8 cellular contexts compared by ENCODE assay signal in the genomic region with DNA sequence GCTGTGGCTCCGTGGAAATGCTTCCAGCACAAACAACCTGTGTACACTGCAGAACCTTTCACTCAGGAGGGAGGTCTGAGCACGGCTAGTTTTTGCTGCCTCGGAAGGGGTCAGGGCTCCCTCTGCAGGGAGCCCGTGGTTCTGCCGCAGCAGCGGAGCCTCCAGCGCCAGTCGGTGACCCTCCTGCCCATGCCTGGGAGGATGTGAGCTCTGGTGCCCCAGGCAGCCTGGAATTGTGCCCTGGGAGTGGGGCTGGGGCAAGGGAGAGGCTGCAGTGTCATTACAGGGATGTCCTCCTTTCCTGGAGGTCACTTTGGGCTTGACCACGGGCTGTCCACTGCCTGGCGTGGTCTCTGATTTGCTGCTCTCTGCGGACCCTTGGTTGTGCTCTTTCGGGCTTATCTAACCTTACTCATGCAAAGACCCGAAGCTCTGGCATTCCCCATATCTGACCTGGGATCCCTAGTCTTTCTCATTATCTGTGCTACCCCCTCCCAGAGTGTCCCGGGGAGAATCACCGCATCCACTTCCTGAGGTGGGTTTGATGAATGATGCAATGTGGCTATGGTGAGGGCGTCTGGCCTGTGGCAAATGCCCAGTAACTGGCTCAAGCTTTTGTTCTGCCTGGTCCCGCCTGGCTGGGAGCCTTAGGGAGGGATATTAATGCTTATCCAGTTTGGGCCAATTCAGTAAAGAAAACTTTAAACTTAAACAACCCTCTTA. TPM values are rescaled to one million over a fixed set of nuclear protein-coding genes. Genes with fewer than 3 reads are reported as not detected.
A peak's percentile ranks its signal among the peaks of the same experiment; 100 is the strongest.
DNase-seq lines count a peak whose midpoint lies in the region; ATAC-seq and TF ChIP-seq lines count a peak whose summit lies in the region.

No MANE protein-coding gene starts in this region.

- H3K4me1 ChIP-seq in Panc1 (ENCODE audit: control insufficient read depth, insufficient read depth, low read length) (0 out of 2 replicates have a peak, but pooled peaks cover 4% of the 10 kb centered on the region), neural progenitor cell (peaks cover 5% of the 10 kb centered on the region), suprapubic skin (peaks cover 37% of the 10 kb centered on the region)

- TF ChIP-seq CTCF in CD4-positive, alpha-beta T cell (IDR thresholded peaks at IDR 0.05), result peak; percentile 93
- TF ChIP-seq CTCF in Panc1 (IDR thresholded peaks at IDR 0.05) (peak; percentile 96), fibroblast of mammary gland (conservative IDR thresholded peaks at IDR 0.05; ENCODE audit: control insufficient read depth, insufficient read depth, low read depth, low read length) (peak; percentile 94), neural progenitor cell (IDR thresholded peaks at IDR 0.05) (peak; percentile 88), suprapubic skin (IDR thresholded peaks at IDR 0.05) (peak; percentile 71 to 95)

- no peaks in the 10 kb centered on the region for H3K27me3 Mint-ChIP-seq in CD4-positive, alpha-beta T cell
- H3K27me3 Mint-ChIP-seq in activated T-cell treated with anti-CD3 and anti-CD28 coated beads, Interleukin-2, amount 50 U/mL, for 72 hours (ENCODE audit: low read depth), result no peaks in the 10 kb centered on the region
- H3K27me3 Mint-ChIP-seq in neural progenitor cell (ENCODE audit: insufficient read depth, low read depth), result peaks cover 15% of the 10 kb centered on the region

- no peaks in the 10 kb centered on the region for H3K27me3 ChIP-seq in CD4-positive, alpha-beta T cell (ENCODE audit: control insufficient read depth, insufficient read depth, low read length)
- H3K27me3 ChIP-seq in Panc1 (ENCODE audit: control insufficient read depth, insufficient read depth, low read length), result 0 out of 2 replicates have a peak, but pooled peaks cover 2% of the 10 kb centered on the region
- H3K27me3 ChIP-seq in neural progenitor cell, result no peaks in the 10 kb centered on the region
- H3K27me3 ChIP-seq in suprapubic skin, result peaks cover 4% of the 10 kb centered on the region

- intact Hi-C loops in CD4-positive, alpha-beta T cell (cut with DNase I, micrococcal nuclease), result loop anchor here (1.0 to 10.0 kb wide), 6 partner anchors 30 to 460 kb away; a partner anchor contains a TSS
- intact Hi-C loops in Panc1 (cut with micrococcal nuclease; ENCODE audit: unreplicated experiment), result loop anchor here (2.0 to 5.0 kb wide), 2 partner anchors 62 to 97 kb away; no protein-coding TSS in a partner anchor

- H3F3A ChIP-seq in neural progenitor cell (ENCODE audit: low read depth), result no peaks in the 10 kb centered on the region

- peak overlapping the region; percentile 31 for H3K4me3 Mint-ChIP-seq in CD4-positive, alpha-beta T cell
- peak overlapping the region; percentile 77 to 84 for H3K4me3 Mint-ChIP-seq in activated T-cell treated with anti-CD3 and anti-CD28 coated beads, Interleukin-2, amount 50 U/mL, for 72 hours
- no peak overlapping the region for H3K4me3 Mint-ChIP-seq in neural progenitor cell

- ATAC-seq in CD4-positive, alpha-beta T cell (ENCODE audit: poor library complexity), result peak; percentile 62
- ATAC-seq in GM19395 (IDR thresholded peaks at IDR 0.05; ENCODE audit: unreplicated experiment) (peak; percentile 40), Panc1 (peak; percentile 94)
- ATAC-seq in activated T-cell treated with anti-CD3 and anti-CD28 coated beads, Interleukin-2, amount 50 U/mL, for 72 hours (replicated peaks in 1 of 2), result peak; percentile 65 to 67

- peak overlapping the region; percentile 55 for H3K27ac ChIP-seq in CD4-positive, alpha-beta T cell (ENCODE audit: low read depth, low read length)
- H3K27ac ChIP-seq in Panc1 (ENCODE audit: low read length), result no peak overlapping the region
- no peak overlapping the region for H3K27ac ChIP-seq in neural progenitor cell
- no peak overlapping the region for H3K27ac ChIP-seq in suprapubic skin

- 39% methylated on average over 10 of the region's 17 CpGs for WGBS in suprapubic skin

- POLR2A ChIA-PET in CD4-positive, alpha-beta T cell (lab: Charles Lee), result interaction anchor here (0.7 to 4.8 kb wide), 10 partner anchors 11 to 95 kb away, joined by 3 to 46 read pairs (median 4); a partner anchor contains a TSS
- POLR2A ChIA-PET in Panc1 (lab: Charles Lee), result interaction anchor here (0.7 kb wide), 1 partner anchor 120 kb away, joined by 3 read pairs; no protein-coding TSS in a partner anchor

- no peaks in the 10 kb centered on the region for H3K9me3 Mint-ChIP-seq in CD4-positive, alpha-beta T cell
- H3K9me3 Mint-ChIP-seq in activated T-cell treated with anti-CD3 and anti-CD28 coated beads, Interleukin-2, amount 50 U/mL, for 72 hours, result no peaks in the 10 kb centered on the region
- no peaks in the 10 kb centered on the region for H3K9me3 Mint-ChIP-seq in neural progenitor cell

- no peaks in the 10 kb centered on the region for H3K36me3 Mint-ChIP-seq in CD4-positive, alpha-beta T cell (ENCODE audit: low read depth)
- H3K36me3 Mint-ChIP-seq in activated T-cell treated with anti-CD3 and anti-CD28 coated beads, Interleukin-2, amount 50 U/mL, for 72 hours (ENCODE audit: insufficient read depth in 2 of 2), result no peaks in the 10 kb centered on the region
- no peaks in the 10 kb centered on the region for H3K36me3 Mint-ChIP-seq in neural progenitor cell

- no TSS peak for BruUV-seq in Panc1 (replicated peaks; lab: Mats Ljungman, UMichigan)

- no peaks in the 10 kb centered on the region for H3K79me2 ChIP-seq in neural progenitor cell (ENCODE audit: low read depth)

- no peak overlapping the region for H3K4me3 ChIP-seq in Panc1 (ENCODE audit: low read depth in 2 of 2, low read length in 2 of 2)
- no peak overlapping the region for H3K4me3 ChIP-seq in fibroblast of mammary gland (ENCODE audit: control insufficient read depth, low read depth, low read length)
- H3K4me3 ChIP-seq in neural progenitor cell, result no peak overlapping the region
- no peak overlapping the region for H3K4me3 ChIP-seq in suprapubic skin

- H3K4me1 Mint-ChIP-seq in CD4-positive, alpha-beta T cell (ENCODE audit: low read depth), result peaks cover 84% of the 10 kb centered on the region
- peaks cover 94% of the 10 kb centered on the region for H3K4me1 Mint-ChIP-seq in activated T-cell treated with anti-CD3 and anti-CD28 coated beads, Interleukin-2, amount 50 U/mL, for 72 hours (ENCODE audit: low read depth)
- peaks cover 28% of the 10 kb centered on the region for H3K4me1 Mint-ChIP-seq in neural progenitor cell

- no peak for TF ChIP-seq EP300 in suprapubic skin (IDR thresholded peaks at IDR 0.05)

- H2AFZ ChIP-seq in neural progenitor cell (replicated peaks), result peak overlapping the region; percentile 48

- H3K36me3 ChIP-seq in Panc1 (ENCODE audit: control insufficient read depth, insufficient read depth, low read length) (no peaks in the 10 kb centered on the region), neural progenitor cell (no peaks in the 10 kb centered on the region), suprapubic skin (no peaks in the 10 kb centered on the region)

- H3K9ac ChIP-seq in neural progenitor cell, result no peak overlapping the region

- CTCF ChIA-PET in CD4-positive, alpha-beta T cell (lab: Charles Lee), result interaction anchor here (0.7 to 8.8 kb wide), 21 partner anchors 10 to 431 kb away, joined by 3 to 77 read pairs (median 4); a partner anchor contains a TSS
- CTCF ChIA-PET in Panc1 (lab: Charles Lee), result interaction anchor here (0.5 to 1.7 kb wide), 15 partner anchors 9 to 675 kb away, joined by 3 to 11 read pairs (median 5); a partner anchor contains a TSS

- peak overlapping the region; percentile 38 for H3K27ac Mint-ChIP-seq in CD4-positive, alpha-beta T cell
- H3K27ac Mint-ChIP-seq in activated T-cell treated with anti-CD3 and anti-CD28 coated beads, Interleukin-2, amount 50 U/mL, for 72 hours, result peak overlapping the region; percentile 83
- H3K27ac Mint-ChIP-seq in neural progenitor cell, result no peak overlapping the region

- H4K20me1 ChIP-seq in neural progenitor cell (ENCODE audit: low read depth), result no peaks in the 10 kb centered on the region

- no peak for TF ChIP-seq POLR2A in suprapubic skin (IDR thresholded peaks at IDR 0.05)

- DNase-seq in CD4-positive, alpha-beta T cell, result peak; percentile 70 to 81 (median 74)
- DNase-seq in HT-29 (ENCODE audit: low spot score) (peak; percentile 65), Panc1 (ENCODE audit: low read depth, low spot score) (peak; percentile 48), fibroblast of mammary gland (ENCODE audit: low read depth) (peak; percentile 42), neural progenitor cell (ENCODE audit: low spot score) (peak; percentile 83), suprapubic skin (ENCODE audit: low spot score in 2 of 2) (no peak)
- DNase-seq in activated T-cell treated with anti-CD3 and anti-CD28 coated beads, Interleukin-2, amount 50 U/mL, for 72 hours, result peak; percentile 78 to 86

- in situ Hi-C loops in Panc1 (cut with HindIII; ENCODE audit: low pct_unique_long_range_greater_than_20kb, low sequenced_read_pairs), result no loop called here

- H3K9me3 ChIP-seq in CD4-positive, alpha-beta T cell (ENCODE audit: control insufficient read depth, low read length), result no peaks in the 10 kb centered on the region
- H3K9me3 ChIP-seq in Panc1 (ENCODE audit: control insufficient read depth, insufficient read depth, low read depth, low read length), result no peaks in the 10 kb centered on the region
- no peaks in the 10 kb centered on the region for H3K9me3 ChIP-seq in neural progenitor cell (ENCODE audit: low read depth)
- no peaks in the 10 kb centered on the region for H3K9me3 ChIP-seq in suprapubic skin

- H3K4me2 ChIP-seq in neural progenitor cell, result no peak overlapping the region

RNA-seq across cellular contexts. Expression of a gene that starts 59.5 kb away (rescaled TPM):
- total RNA-seq in CD4-positive, alpha-beta T cell, result 100 to 1,000 TPM; 245 to 261 TPM
- 0.08 TPM in 1 of 2 replicates, not detected in the other for total RNA-seq in HT-29 (2014; rRNA removed; shearing (Covaris generic))
- total RNA-seq in Panc1 (2021; ENCODE audit: unreplicated experiment) (0.13 TPM), neural progenitor cell (ENCODE audit: low replicate concordance) (not detected in 2 replicates), suprapubic skin (1 to 10 TPM; 1.2 to 1.9 (median 1.5) TPM)
- polyA plus RNA-seq in Panc1 (2012; ENCODE audit: insufficient read length), result not detected
- total RNA-seq in activated T-cell treated with anti-CD3 and anti-CD28 coated beads, Interleukin-2, amount 50 U/mL, for 72 hours, result 10 to 100 TPM; 34.6 to 56.1 TPM

Comparison
In these comparisons a context has a peak if more than half of its experiments do, and no peak if none do; other contexts are left out.
1. ATAC-seq: peak in every context shown above with its lines; median percentile 94 in Panc1; 66 in activated T-cell treated with anti-CD3 and anti-CD28 coated beads, Interleukin-2, amount 50 U/mL, for 72 hours; 62 in CD4-positive, alpha-beta T cell; 40 in GM19395.
2. DNase-seq: peak in CD4-positive, alpha-beta T cell (10 of 10), HT-29 (single experiment), Panc1 (single experiment), activated T-cell treated with anti-CD3 and anti-CD28 coated beads, Interleukin-2, amount 50 U/mL, for 72 hours (2 of 2), fibroblast of mammary gland (single experiment) and neural progenitor cell (single experiment); none in suprapubic skin (0 of 2).
3. RNA of a gene that starts 59.5 kb away (total RNA-seq): 245 to 261 TPM in CD4-positive, alpha-beta T cell and 34.6 to 56.1 TPM in activated T-cell treated with anti-CD3 and anti-CD28 coated beads, Interleukin-2, amount 50 U/mL, for 72 hours; 1.2 to 1.9 TPM in suprapubic skin, 0.13 TPM in Panc1 (single experiment), 0.08 TPM in HT-29 and not detected in neural progenitor cell; every median in the first group is over 10 times any median in the second.
4. Peak in every context shown above with its lines, with median percentiles within 50 percentile points of each other: CTCF ChIP-seq.